Comparison of ENCODE assay signal across 17 cellular contexts in genomic region chr16:12837344-12837743, GRCh38.
DNase-seq lines count a peak whose midpoint lies in the region.
"Had no signal": no experiment of that assay in that cellular context is flagged by ENCODE, and none has a peak within 500 bp of the region (broad histone marks: within the 10 kb centered on the region; RNA-seq: fewer than 3 reads in every experiment).

No MANE protein-coding gene starts in this region.

- DNase-seq in activated naive CD4-positive, alpha-beta T cell treated with anti-CD3 and anti-CD28 coated beads, Interleukin-2, amount 10 ng/mL, durations not matched to agents 7 days and 5 days = no peak
- no peak for DNase-seq in activated naive CD4-positive, alpha-beta T cell treated with Interleukin-2 at 50 U/mL for 16 hours
- DNase-seq in KG1 (lab: John Stamatoyannopoulos, UW) (peak; percentile 4), NOMO-1 treated with dmso at 0.1 percent for 144 hours (lab: John Stamatoyannopoulos, UW; ENCODE audit: unreplicated experiment) (peak; percentile 21), COLO829 (ENCODE audit: low spot score) (no peak), NCI-H226 (no peak)
- no peak for DNase-seq in stimulated activated CD4-positive, alpha-beta T cell treated with anti-CD3 and anti-CD28 coated beads, Interleukin-2, amount 100 ng/mL, for 24 hours
- DNase-seq: C1 segment of cervical spinal cord, DMS79 treated with DMSO at 0.1 percent for 48 hours, H7, HFFc6, NCI-H1105, NCI-H1694, NCI-H345, NCI-H524 treated with DMSO at 0.1 percent for 48 hours, Peyer's patch had no signal

- H3K36me3 Mint-ChIP-seq in activated naive CD4-positive, alpha-beta T cell treated with anti-CD3 and anti-CD28 coated beads, Interleukin-2, amount 10 ng/mL, durations not matched to agents 7 days and 5 days = no peaks in the 10 kb centered on the region
- no peaks in the 10 kb centered on the region for H3K36me3 Mint-ChIP-seq in dendritic cell treated with granulocyte-macrophage colony-stimulating factor and Interleukin-4, amounts not matched to agents 40 ng/mL and 50 ng/mL, for 4 days (ENCODE audit: low read depth)

- peaks cover 4% of the 10 kb centered on the region for H3K9me3 Mint-ChIP-seq in activated naive CD4-positive, alpha-beta T cell treated with anti-CD3 and anti-CD28 coated beads, Interleukin-2, amount 10 ng/mL, durations not matched to agents 7 days and 5 days
- peaks cover 10% of the 10 kb centered on the region for H3K9me3 Mint-ChIP-seq in dendritic cell treated with granulocyte-macrophage colony-stimulating factor and Interleukin-4, amounts not matched to agents 40 ng/mL and 50 ng/mL, for 4 days

- intact Hi-C loops in dendritic cell treated with granulocyte-macrophage colony-stimulating factor and Interleukin-4, amounts not matched to agents 40 ng/mL and 50 ng/mL, for 4 days (cut with micrococcal nuclease) = no loop called here

- CTCF ChIA-PET in activated naive CD4-positive, alpha-beta T cell treated with anti-CD3 and anti-CD28 coated beads, Interleukin-2, amount 10 ng/mL, durations not matched to agents 7 days and 5 days (lab: Charles Lee) = interaction anchor here (0.7 kb wide), 1 partner anchor 387 kb away, joined by 3 read pairs; no protein-coding TSS in a partner anchor

- peaks cover 13% of the 10 kb centered on the region for H3K27me3 Mint-ChIP-seq in activated naive CD4-positive, alpha-beta T cell treated with anti-CD3 and anti-CD28 coated beads, Interleukin-2, amount 10 ng/mL, durations not matched to agents 7 days and 5 days
- H3K27me3 Mint-ChIP-seq in dendritic cell treated with granulocyte-macrophage colony-stimulating factor and Interleukin-4, amounts not matched to agents 40 ng/mL and 50 ng/mL, for 4 days = peaks cover 8% of the 10 kb centered on the region

- peak overlapping the region; percentile 47 for H3K27ac Mint-ChIP-seq in activated naive CD4-positive, alpha-beta T cell treated with anti-CD3 and anti-CD28 coated beads, Interleukin-2, amount 10 ng/mL, durations not matched to agents 7 days and 5 days
- peak overlapping the region; percentile 46 for H3K27ac Mint-ChIP-seq in dendritic cell treated with granulocyte-macrophage colony-stimulating factor and Interleukin-4, amounts not matched to agents 40 ng/mL and 50 ng/mL, for 4 days
- H3K27ac Mint-ChIP-seq: HFFc6 had no signal

- H3K4me1 Mint-ChIP-seq in activated naive CD4-positive, alpha-beta T cell treated with anti-CD3 and anti-CD28 coated beads, Interleukin-2, amount 10 ng/mL, durations not matched to agents 7 days and 5 days = peaks cover 19% of the 10 kb centered on the region
- peaks cover 10% of the 10 kb centered on the region for H3K4me1 Mint-ChIP-seq in dendritic cell treated with granulocyte-macrophage colony-stimulating factor and Interleukin-4, amounts not matched to agents 40 ng/mL and 50 ng/mL, for 4 days (ENCODE audit: low read depth)

- no peak overlapping the region for H3K4me3 Mint-ChIP-seq in activated naive CD4-positive, alpha-beta T cell treated with anti-CD3 and anti-CD28 coated beads, Interleukin-2, amount 10 ng/mL, durations not matched to agents 7 days and 5 days
- peak overlapping the region; percentile 28 for H3K4me3 Mint-ChIP-seq in dendritic cell treated with granulocyte-macrophage colony-stimulating factor and Interleukin-4, amounts not matched to agents 40 ng/mL and 50 ng/mL, for 4 days
- H3K4me3 Mint-ChIP-seq: HFFc6 had no signal

Comparison
In these comparisons a context has a peak if more than half of its experiments do, and no peak if none do; other contexts are left out.
1. DNase-seq: peak in KG1 (single experiment) and NOMO-1 treated with dmso at 0.1 percent for 144 hours (single experiment); none in activated naive CD4-positive, alpha-beta T cell treated with anti-CD3 and anti-CD28 coated beads, Interleukin-2, amount 10 ng/mL, durations not matched to agents 7 days and 5 days (single experiment), activated naive CD4-positive, alpha-beta T cell treated with Interleukin-2 at 50 U/mL for 16 hours (single experiment), stimulated activated CD4-positive, alpha-beta T cell treated with anti-CD3 and anti-CD28 coated beads, Interleukin-2, amount 100 ng/mL, for 24 hours (0 of 2), COLO829 (single experiment) and NCI-H226 (single experiment).